14 cellular contexts compared by ENCODE assay signal in the genomic region with DNA sequence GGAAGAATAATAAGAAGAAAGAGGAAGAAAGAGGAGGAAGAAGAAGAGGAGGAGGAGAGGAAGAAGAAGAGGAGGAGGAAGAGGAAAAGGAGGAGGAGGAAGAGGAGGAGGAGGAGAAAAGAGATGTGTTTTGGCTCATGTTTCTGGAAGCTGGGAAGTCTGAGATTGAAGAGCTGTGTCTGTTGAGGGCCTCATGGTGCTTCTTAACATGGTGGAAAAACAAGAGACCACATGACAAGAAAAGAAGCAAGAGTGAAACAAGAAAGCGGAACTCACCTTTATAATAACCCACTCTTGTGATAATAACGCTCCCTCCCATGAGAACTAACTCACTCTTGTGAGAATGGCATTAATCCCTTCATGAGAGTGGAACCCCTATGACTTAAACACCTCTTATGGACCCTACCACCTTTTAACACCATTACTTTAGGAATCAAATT. TPM values are rescaled to one million over a fixed set of nuclear protein-coding genes. Genes with fewer than 3 reads are reported as not detected.
DNase-seq lines count a peak whose midpoint lies in the region; ATAC-seq and TF ChIP-seq lines count a peak whose summit lies in the region.
"Had no signal": no experiment of that assay in that cellular context is flagged by ENCODE, and none has a peak within 500 bp of the region (broad histone marks: within the 10 kb centered on the region; RNA-seq: fewer than 3 reads in every experiment).

No MANE protein-coding gene starts in this region.

- no peaks in the 10 kb centered on the region for H3K9me3 ChIP-seq in mammary epithelial cell (replicated peaks; ENCODE audit: insufficient read depth, low read length)
- H3K9me3 ChIP-seq in HEK293 (ENCODE audit: control insufficient read depth, insufficient read depth, low read depth, low read length) = no peaks in the 10 kb centered on the region
- no peaks in the 10 kb centered on the region for H3K9me3 ChIP-seq in PC-9 (ENCODE audit: insufficient read depth, low read depth)
- H3K9me3 ChIP-seq in CD8-positive, alpha-beta memory T cell (ENCODE audit: low read length) = no peaks in the 10 kb centered on the region
- H3K9me3 ChIP-seq: Peyer's patch had no signal

- no peak for DNase-seq in mammary epithelial cell
- no peak for DNase-seq in MCF 10A (ENCODE audit: unreplicated experiment)
- DNase-seq in activated T-helper 1 cell treated with anti-CD3 and anti-CD28 coated beads, Interleukin-12 subunit alpha, Interleukin-12 subunit beta, Interleukin-2, Interleukin-4 antibody, amounts not matched to agents 30 ng/mL and 10 ng/mL and 1 ng/mL, durations not matched to agents 14 hours and 24 hours and 36 hours (ENCODE audit: low spot score) = no peak
- DNase-seq in PC-9 = no peak
- DNase-seq in OCI-M1 (lab: John Stamatoyannopoulos, UW) = no peak
- no peak for DNase-seq in CD8-positive, alpha-beta memory T cell
- DNase-seq: activated CD8-positive, alpha-beta memory T cell treated with anti-CD3 and anti-CD28 coated beads, Interleukin-2, amount 50 U/mL, for 4 hours; Calu3; dermis blood vessel endothelial cell; NCI-H2081; Peyer's patch; right cardiac atrium had no signal

- H3K36me3 Mint-ChIP-seq in MCF 10A (ENCODE audit: insufficient read depth, unreplicated experiment) = no peaks in the 10 kb centered on the region
- H3K36me3 Mint-ChIP-seq in activated T-helper 1 cell treated with anti-CD3 and anti-CD28 coated beads, Interleukin-12 subunit alpha, Interleukin-12 subunit beta, Interleukin-2, Interleukin-4 antibody, amounts not matched to agents 30 ng/mL and 10 ng/mL and 1 ng/mL, durations not matched to agents 14 hours and 24 hours and 36 hours (ENCODE audit: low read depth) = no peaks in the 10 kb centered on the region
- H3K36me3 Mint-ChIP-seq in CD8-positive, alpha-beta memory T cell = peaks cover 0 to 2% (median 0%) of the 10 kb centered on the region in 3 donors

- H3K27me3 ChIP-seq in mammary epithelial cell (ENCODE audit: insufficient read depth, low read length) = no peaks in the 10 kb centered on the region
- no peaks in the 10 kb centered on the region for H3K27me3 ChIP-seq in PC-9 (ENCODE audit: insufficient read depth, low read depth)
- no peaks in the 10 kb centered on the region for H3K27me3 ChIP-seq in CD8-positive, alpha-beta memory T cell (ENCODE audit: insufficient read depth, low read length, poor library complexity, severe bottlenecking)
- H3K27me3 ChIP-seq: Peyer's patch had no signal

- H3K27ac Mint-ChIP-seq in MCF 10A (ENCODE audit: low read depth, unreplicated experiment) = no peak overlapping the region
- H3K27ac Mint-ChIP-seq in activated T-helper 1 cell treated with anti-CD3 and anti-CD28 coated beads, Interleukin-12 subunit alpha, Interleukin-12 subunit beta, Interleukin-2, Interleukin-4 antibody, amounts not matched to agents 30 ng/mL and 10 ng/mL and 1 ng/mL, durations not matched to agents 14 hours and 24 hours and 36 hours = no peak overlapping the region
- no peak overlapping the region for H3K27ac Mint-ChIP-seq in CD8-positive, alpha-beta memory T cell

- no peaks in the 10 kb centered on the region for H4K20me1 ChIP-seq in mammary epithelial cell (ENCODE audit: insufficient read depth, low read length)
- H4K20me1 ChIP-seq in PC-9 (ENCODE audit: insufficient read depth) = no peaks in the 10 kb centered on the region

- WGBS in mammary epithelial cell (ENCODE audit: low coverage, missing lambda C conversion rate) = 100% methylated on average over 2 of the region's 2 CpGs

- no peaks in the 10 kb centered on the region for H3K36me3 ChIP-seq in mammary epithelial cell (ENCODE audit: insufficient read depth, low read length)
- no peaks in the 10 kb centered on the region for H3K36me3 ChIP-seq in HEK293 (ENCODE audit: control insufficient read depth in 2 of 2, insufficient read depth in 1 of 2, low read length in 2 of 2)
- no peaks in the 10 kb centered on the region for H3K36me3 ChIP-seq in PC-9 (ENCODE audit: low read depth)
- H3K36me3 ChIP-seq in CD8-positive, alpha-beta memory T cell (ENCODE audit: insufficient read depth, low read length) = no peaks in the 10 kb centered on the region
- H3K36me3 ChIP-seq: Peyer's patch had no signal

- POLR2A ChIA-PET in MCF 10A (lab: Yijun Ruan, JAX) (interaction anchor here (4.0 kb wide), 1 partner anchor 36 kb away, joined by 16 read pairs; a partner anchor contains a TSS), HEK293 (lab: Yijun Ruan, JAX) (interaction anchor here (1.3 kb wide), 1 partner anchor 165 kb away, joined by 3 read pairs; no protein-coding TSS in a partner anchor), PC-9 (lab: Charles Lee; ENCODE audit: unreplicated experiment) (no interaction called here)
- POLR2A ChIA-PET in CD8-positive, alpha-beta memory T cell (lab: Charles Lee) = no interaction called here

- in situ Hi-C loops in mammary epithelial cell (cut with MboI; ENCODE audit: low sequenced_read_pairs in 2 of 2) = loop anchor here (5.0 to 25.0 kb wide), 3 partner anchors 161 to 256 kb away; a partner anchor contains a TSS

- ATAC-seq in HG03565 (IDR thresholded peaks at IDR 0.05; ENCODE audit: unreplicated experiment) = peak; percentile 54
- ATAC-seq: right cardiac atrium had no signal

- no peak overlapping the region for H3K27ac ChIP-seq in mammary epithelial cell (ENCODE audit: insufficient read depth, low read depth, low read length)
- H3K27ac ChIP-seq in HEK293 (ENCODE audit: extremely low read depth, low read depth, low read length) = no peak overlapping the region
- H3K27ac ChIP-seq in PC-9 = no peak overlapping the region
- H3K27ac ChIP-seq in CD8-positive, alpha-beta memory T cell (ENCODE audit: low read depth, low read length) = no peak overlapping the region
- H3K27ac ChIP-seq: Peyer's patch had no signal

- peak overlapping the region; percentile 5 for H2AFZ ChIP-seq in mammary epithelial cell (ENCODE audit: low read depth, low read length)
- H2AFZ ChIP-seq in PC-9 = no peak overlapping the region

- no peak overlapping the region for H3K4me2 ChIP-seq in mammary epithelial cell (ENCODE audit: insufficient read depth, low read depth, low read length)
- no peak overlapping the region for H3K4me2 ChIP-seq in PC-9

- intact Hi-C loops in mammary epithelial cell (cut with micrococcal nuclease) = loop anchor here (10.0 kb wide), 1 partner anchor 633 kb away; no protein-coding TSS in a partner anchor
- intact Hi-C loops in MCF 10A (cut with micrococcal nuclease) = loop anchor here (10.0 kb wide), 1 partner anchor 613 kb away; no protein-coding TSS in a partner anchor
- intact Hi-C loops in activated T-helper 1 cell treated with anti-CD3 and anti-CD28 coated beads, Interleukin-12 subunit alpha, Interleukin-12 subunit beta, Interleukin-2, Interleukin-4 antibody, amounts not matched to agents 30 ng/mL and 10 ng/mL and 1 ng/mL, durations not matched to agents 14 hours and 24 hours and 36 hours (cut with micrococcal nuclease) = loop anchor here (5.0 to 10.0 kb wide), 2 partner anchors 34 to 703 kb away; a partner anchor contains a TSS
- intact Hi-C loops in PC-9 (cut with micrococcal nuclease; ENCODE audit: unreplicated experiment) = loop anchor here (10.0 kb wide), 1 partner anchor 513 kb away; no protein-coding TSS in a partner anchor

- peaks cover 3% of the 10 kb centered on the region; the same call in 1 of the 2 replicates for H3F3A ChIP-seq in PC-9 (ENCODE audit: insufficient read depth, low read depth)

- H3K9me2 ChIP-seq in PC-9 (ENCODE audit: insufficient read depth) = no peaks in the 10 kb centered on the region

- no TSS peak for BruUV-seq in mammary epithelial cell (replicated peaks; lab: Mats Ljungman, UMichigan)
- no TSS peak for BruUV-seq in MCF 10A (replicated peaks; lab: Mats Ljungman, UMichigan)
- BruUV-seq in PC-9 (replicated peaks; lab: Mats Ljungman, UMichigan) = no TSS peak

- H3K4me3 ChIP-seq in mammary epithelial cell (replicated peaks in 1 of 3; ENCODE audit: insufficient read depth in 1 of 3, low read depth in 2 of 3, low read length in 3 of 3) (no peak overlapping the region), HEK293 (ENCODE audit: low read depth, low read length) (no peak overlapping the region), PC-9 (no peak overlapping the region)
- no peak overlapping the region for H3K4me3 ChIP-seq in CD8-positive, alpha-beta memory T cell (ENCODE audit: low read length)
- H3K4me3 ChIP-seq: Peyer's patch had no signal

- no peak for TF ChIP-seq CTCF in mammary epithelial cell (conservative IDR thresholded peaks at IDR 0.05 in 1 of 2, IDR thresholded peaks at IDR 0.05 in 1 of 2; ENCODE audit: extremely low read depth in 1 of 2, insufficient read depth in 1 of 2, low read depth in 1 of 2, low read length in 2 of 2)
- no peak for TF ChIP-seq CTCF in MCF 10A (IDR thresholded peaks at IDR 0.05; ENCODE audit: unreplicated experiment)
- no peak for TF ChIP-seq CTCF in HEK293 (tag by site-specific recombination; IDR thresholded peaks at IDR 0.05)
- no peak for TF ChIP-seq CTCF in PC-9 (conservative IDR thresholded peaks at IDR 0.05)

- dilution Hi-C loops in mammary epithelial cell (cut with HindIII; ENCODE audit: low sequenced_read_pairs) = no loop called here

- CTCF ChIA-PET in mammary epithelial cell (lab: Charles Lee; ENCODE audit: low non-redundant PET) (no interaction called here), MCF 10A (lab: Yijun Ruan, JAX) (interaction anchor here (0.6 to 8.0 kb wide), 4 partner anchors 32 to 254 kb away, joined by 3 to 141 read pairs (median 6); no protein-coding TSS in a partner anchor), HEK293 (lab: Yijun Ruan, JAX) (interaction anchor here (1.6 to 4.8 kb wide), 2 partner anchors 166 to 254 kb away, joined by 7 to 77 read pairs; no protein-coding TSS in a partner anchor), PC-9 (lab: Charles Lee) (no interaction called here)
- CTCF ChIA-PET in CD8-positive, alpha-beta memory T cell (lab: Charles Lee) = interaction anchor here (1.6 kb wide), 1 partner anchor 255 kb away, joined by 4 read pairs; no protein-coding TSS in a partner anchor

- no peak overlapping the region for H3K4me3 Mint-ChIP-seq in MCF 10A (ENCODE audit: unreplicated experiment)
- H3K4me3 Mint-ChIP-seq in activated T-helper 1 cell treated with anti-CD3 and anti-CD28 coated beads, Interleukin-12 subunit alpha, Interleukin-12 subunit beta, Interleukin-2, Interleukin-4 antibody, amounts not matched to agents 30 ng/mL and 10 ng/mL and 1 ng/mL, durations not matched to agents 14 hours and 24 hours and 36 hours = no peak overlapping the region
- H3K4me3 Mint-ChIP-seq in CD8-positive, alpha-beta memory T cell = no peak overlapping the region

- H3K27me3 Mint-ChIP-seq in MCF 10A (ENCODE audit: insufficient read depth, unreplicated experiment) = no peaks in the 10 kb centered on the region
- H3K27me3 Mint-ChIP-seq in activated T-helper 1 cell treated with anti-CD3 and anti-CD28 coated beads, Interleukin-12 subunit alpha, Interleukin-12 subunit beta, Interleukin-2, Interleukin-4 antibody, amounts not matched to agents 30 ng/mL and 10 ng/mL and 1 ng/mL, durations not matched to agents 14 hours and 24 hours and 36 hours (ENCODE audit: insufficient read depth) = peaks cover 4% of the 10 kb centered on the region
- H3K27me3 Mint-ChIP-seq in CD8-positive, alpha-beta memory T cell = peaks cover 8 to 17% of the 10 kb centered on the region in 2 donors

- peaks cover 11% of the 10 kb centered on the region for H3K4me1 Mint-ChIP-seq in MCF 10A (ENCODE audit: insufficient read depth, unreplicated experiment)
- H3K4me1 Mint-ChIP-seq in activated T-helper 1 cell treated with anti-CD3 and anti-CD28 coated beads, Interleukin-12 subunit alpha, Interleukin-12 subunit beta, Interleukin-2, Interleukin-4 antibody, amounts not matched to agents 30 ng/mL and 10 ng/mL and 1 ng/mL, durations not matched to agents 14 hours and 24 hours and 36 hours (ENCODE audit: low read depth) = peaks cover 13% of the 10 kb centered on the region
- H3K4me1 Mint-ChIP-seq in CD8-positive, alpha-beta memory T cell = peaks cover 4 to 7% (median 6%) of the 10 kb centered on the region in 3 donors

- no peak overlapping the region for H3K9ac ChIP-seq in mammary epithelial cell (ENCODE audit: insufficient read depth, low read length)

- no peaks in the 10 kb centered on the region for H3K9me3 Mint-ChIP-seq in MCF 10A (ENCODE audit: unreplicated experiment)
- no peaks in the 10 kb centered on the region for H3K9me3 Mint-ChIP-seq in activated T-helper 1 cell treated with anti-CD3 and anti-CD28 coated beads, Interleukin-12 subunit alpha, Interleukin-12 subunit beta, Interleukin-2, Interleukin-4 antibody, amounts not matched to agents 30 ng/mL and 10 ng/mL and 1 ng/mL, durations not matched to agents 14 hours and 24 hours and 36 hours
- H3K9me3 Mint-ChIP-seq in CD8-positive, alpha-beta memory T cell = no peaks in the 10 kb centered on the region

- H3K4me1 ChIP-seq in mammary epithelial cell (ENCODE audit: insufficient read depth, low read length) (peaks cover 15% of the 10 kb centered on the region), HEK293 (ENCODE audit: control insufficient read depth, insufficient read depth, low read length) (no peaks in the 10 kb centered on the region), PC-9 (replicated peaks; ENCODE audit: insufficient read depth) (peaks cover 9% of the 10 kb centered on the region; the same call in 1 of the 2 replicates)
- H3K4me1 ChIP-seq in CD8-positive, alpha-beta memory T cell (ENCODE audit: insufficient read depth, low read length) = peaks cover 4% of the 10 kb centered on the region
- H3K4me1 ChIP-seq: Peyer's patch had no signal

- no peaks in the 10 kb centered on the region for H3K79me2 ChIP-seq in mammary epithelial cell (ENCODE audit: insufficient read depth, low read length)
- no peaks in the 10 kb centered on the region for H3K79me2 ChIP-seq in PC-9 (ENCODE audit: low read depth)

RNA-seq across cellular contexts. Expression of a gene that starts 36.1 kb away (rescaled TPM):
- total RNA-seq in mammary epithelial cell (10 to 100 TPM; 13.4 to 23.3 TPM), MCF 10A (2022) (13.9 and 18.2 TPM in 2 replicates), PC-9 (2021) (7.4 and 7.9 TPM in 2 replicates)
- 6.8 TPM for polyA plus RNA-seq in mammary epithelial cell
- polyA minus RNA-seq in mammary epithelial cell = 27.0 TPM
- total RNA-seq in activated T-helper 1 cell treated with anti-CD3 and anti-CD28 coated beads, Interleukin-12 subunit alpha, Interleukin-12 subunit beta, Interleukin-2, Interleukin-4 antibody, amounts not matched to agents 30 ng/mL and 10 ng/mL and 1 ng/mL, durations not matched to agents 14 hours and 24 hours and 36 hours = 19.2 and 22.7 TPM in 2 replicates
- 10 to 100 TPM; 19.7 to 21.0 TPM for total RNA-seq in CD8-positive, alpha-beta memory T cell
- polyA plus RNA-seq in CD8-positive, alpha-beta memory T cell = 17.5 TPM

Comparison
In these comparisons a context has a peak if more than half of its experiments do, and no peak if none do; other contexts are left out.
1. CTCF ChIA-PET loops: an anchor here in MCF 10A (0.6 to 8.0 kb wide), HEK293 (1.6 to 4.8 kb wide) and CD8-positive, alpha-beta memory T cell (1.6 kb wide); none called in mammary epithelial cell and PC-9.
2. POLR2A ChIA-PET loops: an anchor here in MCF 10A (4.0 kb wide) and HEK293 (1.3 kb wide); none called in PC-9 and CD8-positive, alpha-beta memory T cell.